Comparison of ENCODE assay signal across 8 cellular contexts in the genomic region with DNA sequence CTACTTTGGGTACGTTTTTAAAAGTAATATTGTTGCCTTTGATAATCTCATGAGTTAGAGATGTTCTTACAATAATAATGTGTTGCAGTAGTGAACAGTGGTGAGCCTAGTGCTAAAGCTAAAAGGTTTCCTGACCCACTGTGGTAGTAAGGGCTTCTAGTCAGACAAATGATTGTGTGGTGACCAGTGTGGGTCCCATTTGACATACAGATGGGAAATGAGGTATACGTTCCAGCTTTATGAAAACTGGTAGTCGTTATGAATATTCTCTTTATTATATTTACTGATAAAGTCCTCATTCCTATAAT.
A peak's percentile ranks its signal among the peaks of the same experiment; 100 is the strongest.
DNase-seq lines count a peak whose midpoint lies in the region; TF ChIP-seq lines count a peak whose summit lies in the region.

No MANE protein-coding gene starts in this region.

- H3K4me2 ChIP-seq in DOHH2 (ENCODE audit: low read length): peak overlapping the region; percentile 87

- no peaks in the 10 kb centered on the region for H3F3A ChIP-seq in DOHH2 (ENCODE audit: control insufficient read depth, insufficient read depth)

- peak overlapping the region; percentile 100 for H3K27ac Mint-ChIP-seq in nephron progenitor cell

- peak overlapping the region; percentile 97 for H3K27ac ChIP-seq in DOHH2 (ENCODE audit: low read depth, low read length)

- H3K4me1 ChIP-seq in DOHH2 (ENCODE audit: control insufficient read depth, low read length): peaks cover 31% of the 10 kb centered on the region

- H3K27me3 Mint-ChIP-seq in nephron progenitor cell (ENCODE audit: low read depth, poor library complexity): peaks cover 2% of the 10 kb centered on the region

- no peaks in the 10 kb centered on the region for H3K9me3 ChIP-seq in DOHH2 (ENCODE audit: control insufficient read depth, insufficient read depth, low read length)

- DNase-seq in NCI-H146 (lab: John Stamatoyannopoulos, UW) (peak; percentile 42), cerebellar cortex (ENCODE audit: low spot score) (peak; percentile 34), nephron progenitor cell (no peak), NCI-H187 (lab: John Stamatoyannopoulos, UW) (no peak), NCI-H345 (lab: John Stamatoyannopoulos, UW) (no peak), MV-4-11 (lab: John Stamatoyannopoulos, UW) (no peak)
- DNase-seq in central memory CD4-positive, alpha-beta T cell: no peak

- H3K4me3 ChIP-seq in DOHH2 (ENCODE audit: low read length): peak overlapping the region; percentile 81

- H3K9me3 Mint-ChIP-seq in nephron progenitor cell: peaks cover 4% of the 10 kb centered on the region

- H4K20me1 ChIP-seq in DOHH2 (ENCODE audit: control insufficient read depth, insufficient read depth, low read depth, low read length): no peaks in the 10 kb centered on the region

- peaks cover 76% of the 10 kb centered on the region for H3K79me2 ChIP-seq in DOHH2 (ENCODE audit: control insufficient read depth, low read length)

- H3K4me3 Mint-ChIP-seq in nephron progenitor cell: peak overlapping the region; percentile 99

- H3K36me3 Mint-ChIP-seq in nephron progenitor cell (ENCODE audit: low read depth): peaks cover 33% of the 10 kb centered on the region

- H3K9me2 ChIP-seq in DOHH2 (replicated peaks; ENCODE audit: control insufficient read depth, low read length): no peaks in the 10 kb centered on the region

- peaks cover 37% of the 10 kb centered on the region for H3K36me3 ChIP-seq in DOHH2 (ENCODE audit: control insufficient read depth, low read length)

- no peaks in the 10 kb centered on the region for H3K27me3 ChIP-seq in DOHH2 (ENCODE audit: control insufficient read depth, low read length)

- peaks cover 55% of the 10 kb centered on the region for H3K4me1 Mint-ChIP-seq in nephron progenitor cell

- no peak for TF ChIP-seq CTCF in DOHH2 (IDR thresholded peaks at IDR 0.05; ENCODE audit: low read depth, low read length, poor library complexity, severe bottlenecking)
- no peak for TF ChIP-seq CTCF in nephron progenitor cell (IDR thresholded peaks at IDR 0.05)

Comparison
In these comparisons a context has a peak if more than half of its experiments do, and no peak if none do; other contexts are left out.
1. DNase-seq: peak in NCI-H146 (single experiment) and cerebellar cortex (single experiment); none in nephron progenitor cell (single experiment), central memory CD4-positive, alpha-beta T cell (single experiment), NCI-H187 (0 of 2), NCI-H345 (single experiment) and MV-4-11 (single experiment).